In genomic region chr17:70169707-70170597, GRCh38 we compare ENCODE assay signal across 9 cellular contexts. TPM values are rescaled to one million over a fixed set of nuclear protein-coding genes. Genes with fewer than 3 reads are reported as not detected.
DNase-seq lines count a peak whose midpoint lies in the region; ATAC-seq and TF ChIP-seq lines count a peak whose summit lies in the region.
"Had no signal": no experiment of that assay in that cellular context is flagged by ENCODE, and none has a peak within 500 bp of the region (broad histone marks: within the 10 kb centered on the region; RNA-seq: fewer than 3 reads in every experiment).

No MANE protein-coding gene starts in this region.

- no peaks in the 10 kb centered on the region for H3K9me3 ChIP-seq in ovary

- peak overlapping the region; percentile 57 for H3K4me3 ChIP-seq in ovary

- no peaks in the 10 kb centered on the region for H3K36me3 Mint-ChIP-seq in activated naive CD4-positive, alpha-beta T cell treated with anti-CD3 and anti-CD28 coated beads for 36 hours (ENCODE audit: low read depth)
- no peaks in the 10 kb centered on the region for H3K36me3 Mint-ChIP-seq in activated B cell treated with CpG ODN at 0.5 μM for 24 hours (ENCODE audit: low read depth)

- WGBS in ovary, 3 donors: 4 to 10% (median 5%) methylated on average over 24 of the region's 24 CpGs

- H3K4me1 ChIP-seq in ovary (ENCODE audit: insufficient read depth): peaks cover 5% of the 10 kb centered on the region

- no peaks in the 10 kb centered on the region for H3K27me3 ChIP-seq in ovary

- no peaks in the 10 kb centered on the region for H3K36me3 ChIP-seq in ovary

- POLR2A ChIA-PET in activated B cell treated with CpG ODN at 0.5 μM for 24 hours (lab: Charles Lee): interaction anchor here (0.5 kb wide), 1 partner anchor 225 kb away, joined by 3 read pairs; no protein-coding TSS in a partner anchor

- no peak for DNase-seq in activated naive CD4-positive, alpha-beta T cell treated with anti-CD3 and anti-CD28 coated beads for 36 hours
- no peak for DNase-seq in activated naive CD4-positive, alpha-beta T cell treated with Interleukin-2 at 50 U/mL for 16 hours
- no peak for DNase-seq in activated B cell treated with CpG ODN at 0.5 μM for 24 hours
- DNase-seq in Right ventricle myocardium superior: no peak
- DNase-seq in ovary: peak in 2 of 5 donors; percentile 19 to 37
- no peak for DNase-seq in NCI-H1436 (lab: John Stamatoyannopoulos, UW)

- CTCF ChIA-PET in activated naive CD4-positive, alpha-beta T cell treated with anti-CD3 and anti-CD28 coated beads for 36 hours (lab: Charles Lee): no interaction called here
- CTCF ChIA-PET in activated B cell treated with CpG ODN at 0.5 μM for 24 hours (lab: Charles Lee): no interaction called here

- no peak for TF ChIP-seq EP300 in ovary (IDR thresholded peaks at IDR 0.05)

- TF ChIP-seq CTCF in activated B cell treated with CpG ODN at 0.5 μM for 24 hours (IDR thresholded peaks at IDR 0.05): no peak
- TF ChIP-seq CTCF in ovary (IDR thresholded peaks at IDR 0.05): no peak

- H3K27ac Mint-ChIP-seq in activated naive CD4-positive, alpha-beta T cell treated with anti-CD3 and anti-CD28 coated beads for 36 hours: no peak overlapping the region
- no peak overlapping the region for H3K27ac Mint-ChIP-seq in activated B cell treated with CpG ODN at 0.5 μM for 24 hours

- no peak for TF ChIP-seq POLR2A in ovary (IDR thresholded peaks at IDR 0.05)

- H3K27ac ChIP-seq in ovary: peak overlapping the region in 1 of 2 donors; percentile 86
- H3K27ac ChIP-seq: epithelial cell of prostate had no signal

- H3K9me3 Mint-ChIP-seq in activated naive CD4-positive, alpha-beta T cell treated with anti-CD3 and anti-CD28 coated beads for 36 hours: no peaks in the 10 kb centered on the region
- H3K9me3 Mint-ChIP-seq in activated B cell treated with CpG ODN at 0.5 μM for 24 hours: no peaks in the 10 kb centered on the region

- peak overlapping the region; percentile 67 for H3K4me3 Mint-ChIP-seq in activated naive CD4-positive, alpha-beta T cell treated with anti-CD3 and anti-CD28 coated beads for 36 hours
- H3K4me3 Mint-ChIP-seq in activated B cell treated with CpG ODN at 0.5 μM for 24 hours: peak overlapping the region; percentile 64

- peaks cover 63% of the 10 kb centered on the region for H3K27me3 Mint-ChIP-seq in activated naive CD4-positive, alpha-beta T cell treated with anti-CD3 and anti-CD28 coated beads for 36 hours (ENCODE audit: low read depth)
- H3K27me3 Mint-ChIP-seq in activated B cell treated with CpG ODN at 0.5 μM for 24 hours: peaks cover 28% of the 10 kb centered on the region

- H3K4me1 Mint-ChIP-seq in activated naive CD4-positive, alpha-beta T cell treated with anti-CD3 and anti-CD28 coated beads for 36 hours (ENCODE audit: low read depth): peaks cover 15% of the 10 kb centered on the region
- H3K4me1 Mint-ChIP-seq in activated B cell treated with CpG ODN at 0.5 μM for 24 hours: peaks cover 19% of the 10 kb centered on the region

- intact Hi-C loops in activated naive CD4-positive, alpha-beta T cell treated with anti-CD3 and anti-CD28 coated beads for 36 hours (cut with micrococcal nuclease): loop anchor here (5.0 kb wide), 1 partner anchor 382 kb away; no protein-coding TSS in a partner anchor
- intact Hi-C loops in activated B cell treated with CpG ODN at 0.5 μM for 24 hours (cut with micrococcal nuclease): no loop called here
- intact Hi-C loops in Right ventricle myocardium superior (cut with DNase I): loop anchor here (2.0 to 10.0 kb wide), 4 partner anchors 129 to 455 kb away; no protein-coding TSS in a partner anchor
- intact Hi-C loops in ovary (cut with DNase I): loop anchor here in 1 of 4 donors (10.0 kb wide), 1 partner anchor 605 kb away; no protein-coding TSS in a partner anchor

- ATAC-seq in activated B cell treated with CpG ODN at 0.5 μM for 24 hours (ENCODE audit: low read depth) (no peak), Right ventricle myocardium superior (ENCODE audit: poor library complexity) (peak; percentile 34), HG03432 (IDR thresholded peaks at IDR 0.05; ENCODE audit: unreplicated experiment) (no peak), GM19351 (IDR thresholded peaks at IDR 0.05; ENCODE audit: unreplicated experiment) (no peak)

RNA-seq across cellular contexts. Expression of gene KCNJ2, which starts 0.6 kb away (rescaled TPM):
- total RNA-seq in activated naive CD4-positive, alpha-beta T cell treated with anti-CD3 and anti-CD28 coated beads for 36 hours: not detected
- total RNA-seq in activated B cell treated with CpG ODN at 0.5 μM for 24 hours: 0.04 TPM in 1 of 2 replicates, not detected in the other
- 47.1 TPM for total RNA-seq in Right ventricle myocardium superior
- total RNA-seq in ovary: 1 to 10 TPM; 1.3 to 3.8 (median 2.7) TPM
- polyA plus RNA-seq in ovary: 1 to 10 TPM in 1 of 2 donors, under 1 TPM in 1; 0.97 to 1.6 TPM
